Comparison of ENCODE assay signal across 30 cellular contexts in genomic region chr1:2185880-2186855, GRCh38.
"Had no signal": no experiment of that assay in that cellular context is flagged by ENCODE, and none has a peak within 500 bp of the region (broad histone marks: within the 10 kb centered on the region; RNA-seq: fewer than 3 reads in every experiment).

No MANE protein-coding gene starts in this region.

- H3K27ac Mint-ChIP-seq: activated naive CD4-positive, alpha-beta T cell treated with anti-CD3 and anti-CD28 coated beads for 36 hours; activated naive CD8-positive, alpha-beta T cell treated with anti-CD3 and anti-CD28 coated beads, Interleukin-2, amount 10 ng/mL, durations not matched to agents 7 days and 5 days; activated T-helper 1 cell treated with anti-CD3 and anti-CD28 coated beads, Interleukin-12 subunit alpha, Interleukin-12 subunit beta, Interleukin-2, Interleukin-4 antibody, amounts not matched to agents 30 ng/mL and 10 ng/mL and 1 ng/mL, durations not matched to agents 14 hours and 24 hours and 36 hours; nephron; T-helper 1 cell treated with Interleukin-12 subunit alpha and Interleukin-12 subunit beta and Interleukin-4 antibody, amounts not matched to agents 30 μg/mL and 1 μg/mL, for 36 hours had no signal

- H3K9me3 ChIP-seq: heart left ventricle, left ventricle myocardium inferior, pancreas, prostate gland, suprapubic skin, tibial artery had no signal

- FAIRE-seq: pancreas, TTC549 had no signal

- H3K27me3 Mint-ChIP-seq: activated naive CD8-positive, alpha-beta T cell treated with anti-CD3 and anti-CD28 coated beads, Interleukin-2, amount 10 ng/mL, durations not matched to agents 7 days and 5 days; effector memory CD8-positive, alpha-beta T cell had no signal

- H3K36me3 ChIP-seq: pancreas, prostate gland had no signal

- H3K9me3 Mint-ChIP-seq: activated naive CD4-positive, alpha-beta T cell treated with anti-CD3 and anti-CD28 coated beads for 36 hours; activated naive CD8-positive, alpha-beta T cell treated with anti-CD3 and anti-CD28 coated beads, Interleukin-2, amount 10 ng/mL, durations not matched to agents 7 days and 5 days; activated T-helper 1 cell treated with anti-CD3 and anti-CD28 coated beads, Interleukin-12 subunit alpha, Interleukin-12 subunit beta, Interleukin-2, Interleukin-4 antibody, amounts not matched to agents 30 ng/mL and 10 ng/mL and 1 ng/mL, durations not matched to agents 14 hours and 24 hours and 36 hours; effector memory CD8-positive, alpha-beta T cell; nephron; T-helper 1 cell treated with Interleukin-12 subunit alpha and Interleukin-12 subunit beta and Interleukin-4 antibody, amounts not matched to agents 30 μg/mL and 1 μg/mL, for 36 hours had no signal

- H3K27me3 ChIP-seq: heart left ventricle, pancreas, suprapubic skin, tibial artery had no signal

- H3K36me3 Mint-ChIP-seq: activated naive CD8-positive, alpha-beta T cell treated with anti-CD3 and anti-CD28 coated beads, Interleukin-2, amount 10 ng/mL, durations not matched to agents 7 days and 5 days had no signal

- H3K4me3 ChIP-seq: heart left ventricle, left ventricle myocardium inferior, pancreas, prostate gland, suprapubic skin, tibial artery had no signal

- H3K4me3 Mint-ChIP-seq: activated naive CD4-positive, alpha-beta T cell treated with anti-CD3 and anti-CD28 coated beads for 36 hours; activated naive CD8-positive, alpha-beta T cell treated with anti-CD3 and anti-CD28 coated beads, Interleukin-2, amount 10 ng/mL, durations not matched to agents 7 days and 5 days; activated T-helper 1 cell treated with anti-CD3 and anti-CD28 coated beads, Interleukin-12 subunit alpha, Interleukin-12 subunit beta, Interleukin-2, Interleukin-4 antibody, amounts not matched to agents 30 ng/mL and 10 ng/mL and 1 ng/mL, durations not matched to agents 14 hours and 24 hours and 36 hours; effector memory CD8-positive, alpha-beta T cell; nephron; T-helper 1 cell treated with Interleukin-12 subunit alpha and Interleukin-12 subunit beta and Interleukin-4 antibody, amounts not matched to agents 30 μg/mL and 1 μg/mL, for 36 hours had no signal

- DNase-seq: activated CD4-positive, alpha-beta T cell treated with anti-CD3 and anti-CD28 coated beads for 4 hours; activated CD4-positive, alpha-beta T cell treated with anti-CD3 and anti-CD28 coated beads, Interleukin-2, amount 50 U/mL, for 4 hours; activated effector memory CD4-positive, alpha-beta T cell treated with anti-CD3 and anti-CD28 coated beads, Interleukin-2, amount 50 U/mL, for 16 hours; activated naive CD4-positive, alpha-beta T cell treated with anti-CD3 and anti-CD28 coated beads for 36 hours; activated naive CD8-positive, alpha-beta T cell treated with anti-CD3 and anti-CD28 coated beads, Interleukin-2, amount 10 ng/mL, durations not matched to agents 7 days and 5 days; activated T-cell treated with anti-CD3 and anti-CD28 coated beads for 4 hours; amniotic stem cell; caudate nucleus; cortex of kidney; effector memory CD8-positive, alpha-beta T cell; foreskin fibroblast; heart left ventricle; left ventricle myocardium inferior; mammary epithelial cell; nucleus accumbens; pancreas; stimulated activated CD4-positive, alpha-beta T cell treated with anti-CD3 and anti-CD28 coated beads, Interleukin-15, amount 100 ng/mL, for 24 hours; stimulated activated CD4-positive, alpha-beta T cell treated with anti-CD3 and anti-CD28 coated beads, Interleukin-2, amount 100 ng/mL, for 24 hours; stimulated activated naive CD4-positive, alpha-beta T cell; SW 1271; T-helper 9 cell; tibial artery had no signal

- ATAC-seq: effector memory CD8-positive, alpha-beta T cell; esophagus mucosa; heart left ventricle; pancreas had no signal

- H3K27ac ChIP-seq: heart left ventricle, left ventricle myocardium inferior, pancreas, prostate gland, suprapubic skin, tibial artery, VCaP had no signal
